8 cellular contexts compared by ENCODE assay signal in genomic region chr4:1249148-1249730, GRCh38.
DNase-seq lines count a peak whose midpoint lies in the region; ATAC-seq and TF ChIP-seq lines count a peak whose summit lies in the region.

No MANE protein-coding gene starts in this region.

- ATAC-seq in HG03354 (IDR thresholded peaks at IDR 0.05; ENCODE audit: poor library complexity, severe bottlenecking, unreplicated experiment), result peak; percentile 64

- DNase-seq in NOMO-1 treated with DMSO at 0.1 percent for 48 hours (lab: John Stamatoyannopoulos, UW; ENCODE audit: unreplicated experiment) (peak; percentile 77), activated T-cell treated with anti-CD3 and anti-CD28 coated beads for 1 hour (ENCODE audit: low read depth) (peak; percentile 75), epithelial cell of prostate (ENCODE audit: low read depth, low spot score) (peak; percentile 49)
- DNase-seq in stimulated activated CD8-positive, alpha-beta memory T cell treated with anti-CD3 and anti-CD28 coated beads, Interleukin-4, amount 100 ng/mL, for 24 hours (ENCODE audit: low read depth), result peak; percentile 75

- TF ChIP-seq POLR2A in GM19099 (IDR thresholded peaks at IDR 0.05; ENCODE audit: extremely low read depth, insufficient read length, low read depth), result peak; percentile 76

- TF ChIP-seq CTCF in C4-2B (conservative IDR thresholded peaks at IDR 0.05), result no peak

- H3K27ac ChIP-seq in C4-2B, result peak overlapping the region; percentile 98
- peak overlapping the region; percentile 89 for H3K27ac ChIP-seq in epithelial cell of prostate
- peak overlapping the region; percentile 92 to 93 for H3K27ac ChIP-seq in mucosa of rectum (ENCODE audit: low read depth in 2 of 2, low read length in 2 of 2)

- H3K4me1 ChIP-seq in mucosa of rectum (ENCODE audit: control insufficient read depth in 2 of 2, insufficient read depth in 2 of 2, low read length in 2 of 2), result peaks cover 36 to 40% of the 10 kb centered on the region in 2 donors

- no peaks in the 10 kb centered on the region for H3K27me3 ChIP-seq in mucosa of rectum (ENCODE audit: control insufficient read depth in 2 of 2, insufficient read depth in 2 of 2, low read length in 2 of 2)

- H3K9me3 ChIP-seq in mucosa of rectum (ENCODE audit: control insufficient read depth in 2 of 2, low read length in 2 of 2), result no peaks in the 10 kb centered on the region

- H3K36me3 ChIP-seq in mucosa of rectum (ENCODE audit: control insufficient read depth in 2 of 2, insufficient read depth in 2 of 2, low read length in 2 of 2), result peaks cover 4% of the 10 kb centered on the region in 2 donors

- H3K4me3 ChIP-seq in mucosa of rectum (ENCODE audit: low read length in 2 of 2), result peak overlapping the region; percentile 73 to 74

- H3K9ac ChIP-seq in mucosa of rectum (ENCODE audit: low read depth in 1 of 2, low read length in 2 of 2), result peak overlapping the region; percentile 74 to 90

Comparison
In these comparisons a context has a peak if more than half of its experiments do, and no peak if none do; other contexts are left out.
1. Peak in every context shown above with its lines: DNase-seq, ATAC-seq, H3K4me3 ChIP-seq and H3K27ac ChIP-seq.